9 cellular contexts compared by ENCODE assay signal in the genomic region with DNA sequence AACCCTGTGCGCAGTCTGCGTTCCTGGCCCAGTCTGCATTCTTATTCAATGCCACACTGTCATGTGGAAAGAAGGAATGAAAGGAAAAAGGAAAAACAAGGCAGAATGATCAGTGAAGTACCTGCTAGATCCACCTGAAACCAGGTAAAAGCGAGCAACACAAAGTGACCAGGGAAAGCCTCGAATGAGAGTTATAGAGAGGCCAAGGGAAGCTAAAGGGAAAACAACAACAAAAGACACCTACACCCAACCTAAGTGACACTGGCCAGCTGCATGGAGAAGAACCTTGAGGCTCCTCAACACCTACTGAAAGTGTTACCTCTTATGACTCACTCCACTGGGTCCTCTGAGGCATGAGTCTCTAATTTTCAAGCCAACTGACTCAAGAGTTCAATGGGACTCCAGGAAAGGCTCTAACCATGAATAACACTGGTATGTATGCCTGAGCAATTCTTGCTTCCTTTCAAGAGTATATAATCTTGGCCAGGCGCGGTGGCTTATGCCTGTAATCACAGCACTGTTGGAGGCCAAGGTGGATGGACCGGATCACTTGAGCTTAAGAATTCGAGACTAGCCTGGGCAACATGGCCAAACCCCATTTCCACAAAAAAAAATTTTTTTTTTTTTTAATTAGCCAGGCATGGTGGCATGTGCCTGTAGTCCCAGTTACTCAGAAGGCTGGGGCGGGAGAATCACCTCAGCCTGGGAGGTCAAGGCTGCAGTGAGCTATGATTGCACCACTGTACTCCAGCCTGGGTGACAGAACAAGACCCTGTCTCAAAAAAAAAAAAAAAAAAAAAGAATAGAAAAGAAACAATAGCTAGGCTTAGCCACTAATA. TPM values are rescaled to one million over a fixed set of nuclear protein-coding genes. Genes with fewer than 3 reads are reported as not detected.
DNase-seq lines count a peak whose midpoint lies in the region; ATAC-seq and TF ChIP-seq lines count a peak whose summit lies in the region.
"Had no signal": no experiment of that assay in that cellular context is flagged by ENCODE, and none has a peak within 500 bp of the region (broad histone marks: within the 10 kb centered on the region; RNA-seq: fewer than 3 reads in every experiment).

No MANE protein-coding gene starts in this region.

- H3K4me1 Mint-ChIP-seq in activated naive CD8-positive, alpha-beta T cell treated with anti-CD3 and anti-CD28 coated beads for 36 hours, result peaks cover 30% of the 10 kb centered on the region

- peaks cover 29% of the 10 kb centered on the region for H3K36me3 Mint-ChIP-seq in activated naive CD8-positive, alpha-beta T cell treated with anti-CD3 and anti-CD28 coated beads for 36 hours

- peaks cover 4% of the 10 kb centered on the region for H3K9me3 Mint-ChIP-seq in activated naive CD8-positive, alpha-beta T cell treated with anti-CD3 and anti-CD28 coated beads for 36 hours

- H3K27me3 ChIP-seq in osteoblast (ENCODE audit: insufficient read depth, low read length) (no peaks in the 10 kb centered on the region), sigmoid colon (no peaks in the 10 kb centered on the region), body of pancreas (no peaks in the 10 kb centered on the region), Peyer's patch (no peaks in the 10 kb centered on the region)

- peaks cover 50% of the 10 kb centered on the region for H3K79me2 ChIP-seq in osteoblast (ENCODE audit: insufficient read depth, low read length)

- H3K9me3 ChIP-seq in osteoblast (ENCODE audit: low read depth, low read length) (no peaks in the 10 kb centered on the region), sigmoid colon (no peaks in the 10 kb centered on the region), body of pancreas (no peaks in the 10 kb centered on the region), Peyer's patch (no peaks in the 10 kb centered on the region)
- H3K9me3 ChIP-seq: A549 had no signal

- H3K27ac ChIP-seq in osteoblast (ENCODE audit: low read depth, low read length) (no peak overlapping the region), sigmoid colon (no peak overlapping the region), body of pancreas (peak overlapping the region in 1 of 4 donors; percentile 60), Peyer's patch (no peak overlapping the region)
- H3K27ac ChIP-seq: A549 had no signal

- no peak overlapping the region for H3K4me3 Mint-ChIP-seq in activated naive CD8-positive, alpha-beta T cell treated with anti-CD3 and anti-CD28 coated beads for 36 hours

- H3K4me3 ChIP-seq in osteoblast (ENCODE audit: insufficient read depth, low read length) (no peak overlapping the region), sigmoid colon (no peak overlapping the region), body of pancreas (no peak overlapping the region), Peyer's patch (no peak overlapping the region)
- H3K4me3 ChIP-seq: A549 had no signal

- H3K4me1 ChIP-seq in osteoblast (ENCODE audit: insufficient read depth, low read length), result peaks cover 17% of the 10 kb centered on the region
- no peaks in the 10 kb centered on the region for H3K4me1 ChIP-seq in sigmoid colon
- peaks cover 66% of the 10 kb centered on the region for H3K4me1 ChIP-seq in body of pancreas
- peaks cover 0 to 8% (median 0%) of the 10 kb centered on the region in 4 donors for H3K4me1 ChIP-seq in Peyer's patch

- H4K20me1 ChIP-seq in osteoblast (ENCODE audit: insufficient read depth, low read length), result peaks cover 23% of the 10 kb centered on the region

- TF ChIP-seq CTCF in osteoblast (IDR thresholded peaks at IDR 0.05; ENCODE audit: extremely low read depth, low read depth, low read length), result no peak
- no peak for TF ChIP-seq CTCF in sigmoid colon (IDR thresholded peaks at IDR 0.05)
- TF ChIP-seq CTCF in body of pancreas (IDR thresholded peaks at IDR 0.05), result no peak
- TF ChIP-seq CTCF in Peyer's patch (IDR thresholded peaks at IDR 0.05), result no peak

- H2AFZ ChIP-seq in osteoblast (ENCODE audit: low read length), result no peak overlapping the region

- intact Hi-C loops in sigmoid colon (cut with DNase I), result no loop called here
- intact Hi-C loops in body of pancreas (cut with DNase I), result no loop called here

- TF ChIP-seq EP300 in sigmoid colon (IDR thresholded peaks at IDR 0.05), result no peak

- TF ChIP-seq POLR2A in sigmoid colon (IDR thresholded peaks at IDR 0.05), result no peak
- no peak for TF ChIP-seq POLR2A in body of pancreas (IDR thresholded peaks at IDR 0.05)
- TF ChIP-seq POLR2A in Peyer's patch (IDR thresholded peaks at IDR 0.05), result no peak

- peak; percentile 53 for ATAC-seq in HG03025 (IDR thresholded peaks at IDR 0.05; ENCODE audit: low FRiP score, unreplicated experiment)
- ATAC-seq in body of pancreas, result no peak
- ATAC-seq: A549 had no signal

- H3K27ac Mint-ChIP-seq in activated naive CD8-positive, alpha-beta T cell treated with anti-CD3 and anti-CD28 coated beads for 36 hours, result peak overlapping the region; percentile 19

- no peak overlapping the region for H3K4me2 ChIP-seq in osteoblast (ENCODE audit: insufficient read depth, low read length)
- H3K4me2 ChIP-seq: A549 had no signal

- 90 to 96% methylated on average over 9 of the region's 9 CpGs for WGBS in sigmoid colon, 2 donors
- WGBS in body of pancreas, 2 donors, result 87 to 94% methylated on average over 9 of the region's 9 CpGs

- H3K27me3 Mint-ChIP-seq in activated naive CD8-positive, alpha-beta T cell treated with anti-CD3 and anti-CD28 coated beads for 36 hours, result no peaks in the 10 kb centered on the region

- H3K36me3 ChIP-seq in osteoblast (ENCODE audit: insufficient read depth, low read length) (peaks cover 2% of the 10 kb centered on the region), sigmoid colon (no peaks in the 10 kb centered on the region), body of pancreas (replicated peaks in 1 of 2; ENCODE audit: insufficient read depth in 1 of 2, low read depth in 2 of 2) (no peaks in the 10 kb centered on the region), Peyer's patch (no peaks in the 10 kb centered on the region)

- DNase-seq in NK-92 treated with Interleukin-12 subunit alpha and Interleukin-12 subunit beta, amount 100 ng/mL, for 24 hours (lab: John Stamatoyannopoulos, UW), result peak; percentile 45
- DNase-seq in NK-92 (lab: John Stamatoyannopoulos, UW; ENCODE audit: unreplicated experiment), result no peak
- peak; percentile 10 for DNase-seq in activated naive CD8-positive, alpha-beta T cell treated with anti-CD3 and anti-CD28 coated beads for 36 hours
- peak; percentile 56 for DNase-seq in osteoblast (ENCODE audit: insufficient read length, low spot score, missing footprints)
- no peak for DNase-seq in sigmoid colon
- no peak for DNase-seq in body of pancreas
- DNase-seq in Peyer's patch, result no peak

RNA-seq across cellular contexts. Expression of a gene that starts 29.0 kb away (rescaled TPM):
- 10 to 100 TPM; 24.0 to 24.9 TPM for total RNA-seq in activated naive CD8-positive, alpha-beta T cell treated with anti-CD3 and anti-CD28 coated beads for 36 hours
- total RNA-seq in osteoblast (17.7 and 20.6 TPM in 2 replicates), sigmoid colon (10 to 100 TPM; 26.7 to 49.9 (median 36.0) TPM), body of pancreas (10 to 100 TPM; 31.1 to 65.6 TPM), Peyer's patch (10 to 100 TPM; 16.0 to 43.7 (median 24.0) TPM)
- polyA plus RNA-seq in sigmoid colon, result 10 to 100 TPM in 1 of 3 donors, 1 to 10 TPM in 2; 6.5 to 11.5 (median 8.4) TPM

Comparison
In these comparisons a context has a peak if more than half of its experiments do, and no peak if none do; other contexts are left out.
1. DNase-seq: peak in NK-92 treated with Interleukin-12 subunit alpha and Interleukin-12 subunit beta, amount 100 ng/mL, for 24 hours (single experiment), activated naive CD8-positive, alpha-beta T cell treated with anti-CD3 and anti-CD28 coated beads for 36 hours (single experiment) and osteoblast (single experiment); none in NK-92 (single experiment), sigmoid colon (single experiment), body of pancreas (0 of 4) and Peyer's patch (0 of 3).